Comparison of ENCODE assay signal across 2 cellular contexts in the genomic region with DNA sequence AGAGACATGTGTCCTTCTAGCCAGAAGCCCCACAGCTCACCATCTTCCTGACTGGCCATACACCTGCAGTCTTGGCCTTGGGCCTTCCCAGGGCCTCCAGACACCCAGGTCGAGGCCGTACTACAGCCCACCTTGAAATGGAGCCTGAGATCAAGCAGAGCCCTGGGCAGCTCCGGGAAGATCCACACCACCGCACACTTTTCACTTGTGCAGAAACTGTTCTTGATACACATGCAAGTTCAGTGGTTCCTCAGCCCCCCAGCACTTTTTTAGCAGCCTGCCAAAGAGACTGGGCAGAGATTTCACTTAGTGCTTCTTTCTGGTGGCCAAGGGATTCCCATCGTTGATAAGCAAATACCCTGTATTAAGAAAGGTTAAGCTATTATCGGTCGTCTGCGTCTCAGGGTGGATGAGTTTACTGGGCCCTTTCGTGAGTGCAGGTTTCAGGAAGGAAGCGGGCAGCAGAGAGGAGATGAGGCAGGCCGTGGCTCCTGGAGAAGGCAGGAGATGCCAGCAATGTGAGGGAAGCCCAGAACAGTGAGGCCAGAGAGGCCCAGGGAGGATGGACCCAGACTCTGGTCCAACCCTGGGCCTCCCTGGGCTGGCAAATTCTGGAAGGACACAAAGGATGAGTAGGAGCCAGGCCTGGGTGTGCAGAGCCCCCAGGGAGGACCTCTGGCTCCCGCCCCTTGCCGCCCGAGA.
TF ChIP-seq lines count a peak whose summit lies in the region.

No MANE protein-coding gene starts in this region.

TF ChIP-seq in WTC11, 78 proteins besides CTCF, POLR2A, EP300 and RAD21 (continued from another document and continues in another):
- TF ChIP-seq, protein P1, sequence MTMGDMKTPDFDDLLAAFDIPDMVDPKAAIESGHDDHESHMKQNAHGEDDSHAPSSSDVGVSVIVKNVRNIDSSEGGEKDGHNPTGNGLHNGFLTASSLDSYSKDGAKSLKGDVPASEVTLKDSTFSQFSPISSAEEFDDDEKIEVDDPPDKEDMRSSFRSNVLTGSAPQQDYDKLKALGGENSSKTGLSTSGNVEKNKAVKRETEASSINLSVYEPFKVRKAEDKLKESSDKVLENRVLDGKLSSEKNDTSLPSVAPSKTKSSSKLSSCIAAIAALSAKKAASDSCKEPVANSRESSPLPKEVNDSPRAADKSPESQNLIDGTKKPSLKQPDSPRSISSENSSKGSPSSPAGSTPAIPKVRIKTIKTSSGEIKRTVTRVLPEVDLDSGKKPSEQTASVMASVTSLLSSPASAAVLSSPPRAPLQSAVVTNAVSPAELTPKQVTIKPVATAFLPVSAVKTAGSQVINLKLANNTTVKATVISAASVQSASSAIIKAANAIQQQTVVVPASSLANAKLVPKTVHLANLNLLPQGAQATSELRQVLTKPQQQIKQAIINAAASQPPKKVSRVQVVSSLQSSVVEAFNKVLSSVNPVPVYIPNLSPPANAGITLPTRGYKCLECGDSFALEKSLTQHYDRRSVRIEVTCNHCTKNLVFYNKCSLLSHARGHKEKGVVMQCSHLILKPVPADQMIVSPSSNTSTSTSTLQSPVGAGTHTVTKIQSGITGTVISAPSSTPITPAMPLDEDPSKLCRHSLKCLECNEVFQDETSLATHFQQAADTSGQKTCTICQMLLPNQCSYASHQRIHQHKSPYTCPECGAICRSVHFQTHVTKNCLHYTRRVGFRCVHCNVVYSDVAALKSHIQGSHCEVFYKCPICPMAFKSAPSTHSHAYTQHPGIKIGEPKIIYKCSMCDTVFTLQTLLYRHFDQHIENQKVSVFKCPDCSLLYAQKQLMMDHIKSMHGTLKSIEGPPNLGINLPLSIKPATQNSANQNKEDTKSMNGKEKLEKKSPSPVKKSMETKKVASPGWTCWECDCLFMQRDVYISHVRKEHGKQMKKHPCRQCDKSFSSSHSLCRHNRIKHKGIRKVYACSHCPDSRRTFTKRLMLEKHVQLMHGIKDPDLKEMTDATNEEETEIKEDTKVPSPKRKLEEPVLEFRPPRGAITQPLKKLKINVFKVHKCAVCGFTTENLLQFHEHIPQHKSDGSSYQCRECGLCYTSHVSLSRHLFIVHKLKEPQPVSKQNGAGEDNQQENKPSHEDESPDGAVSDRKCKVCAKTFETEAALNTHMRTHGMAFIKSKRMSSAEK (CRISPR knock-in tag; IDR thresholded peaks at IDR 0.05; ENCODE audit: borderline replicate concordance) = no peak
- no peak for TF ChIP-seq RELA (CRISPR knock-in tag; IDR thresholded peaks at IDR 0.05; ENCODE audit: borderline replicate concordance)
- TF ChIP-seq, protein P2, sequence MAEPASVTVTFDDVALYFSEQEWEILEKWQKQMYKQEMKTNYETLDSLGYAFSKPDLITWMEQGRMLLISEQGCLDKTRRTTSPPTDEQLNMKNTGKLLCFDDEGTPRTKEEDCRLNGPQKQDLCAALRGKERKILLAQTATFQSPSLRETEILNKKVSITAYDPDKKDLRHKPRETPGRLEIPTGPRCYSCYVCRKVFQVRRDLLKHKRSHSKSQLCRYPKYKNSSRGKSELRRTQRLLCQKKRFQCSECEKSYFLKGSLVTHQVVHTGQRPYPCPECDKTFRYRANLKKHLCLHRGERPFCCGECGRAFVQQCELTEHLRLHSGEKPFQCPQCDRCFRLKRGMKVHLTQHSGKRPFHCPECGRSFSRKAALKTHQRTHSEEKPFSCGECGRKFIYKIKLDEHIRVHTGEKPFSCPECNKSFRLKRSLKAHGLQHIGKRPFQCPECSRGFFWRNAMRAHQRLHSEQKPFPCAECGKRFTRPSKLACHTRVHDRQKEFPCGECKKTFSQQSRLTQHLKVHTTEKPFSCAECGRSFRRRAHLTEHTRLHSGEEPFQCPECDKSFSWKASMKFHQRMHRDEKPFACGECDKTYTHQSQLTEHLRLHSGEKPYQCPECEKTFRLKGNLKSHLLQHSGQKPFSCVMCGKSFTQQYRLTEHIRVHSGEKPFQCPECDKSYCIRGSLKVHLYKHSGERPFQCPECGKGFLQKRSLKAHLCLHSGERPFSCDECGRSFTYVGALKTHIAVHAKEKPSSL (CRISPR knock-in tag; conservative IDR thresholded peaks at IDR 0.05) = no peak
- TF ChIP-seq, protein P3, sequence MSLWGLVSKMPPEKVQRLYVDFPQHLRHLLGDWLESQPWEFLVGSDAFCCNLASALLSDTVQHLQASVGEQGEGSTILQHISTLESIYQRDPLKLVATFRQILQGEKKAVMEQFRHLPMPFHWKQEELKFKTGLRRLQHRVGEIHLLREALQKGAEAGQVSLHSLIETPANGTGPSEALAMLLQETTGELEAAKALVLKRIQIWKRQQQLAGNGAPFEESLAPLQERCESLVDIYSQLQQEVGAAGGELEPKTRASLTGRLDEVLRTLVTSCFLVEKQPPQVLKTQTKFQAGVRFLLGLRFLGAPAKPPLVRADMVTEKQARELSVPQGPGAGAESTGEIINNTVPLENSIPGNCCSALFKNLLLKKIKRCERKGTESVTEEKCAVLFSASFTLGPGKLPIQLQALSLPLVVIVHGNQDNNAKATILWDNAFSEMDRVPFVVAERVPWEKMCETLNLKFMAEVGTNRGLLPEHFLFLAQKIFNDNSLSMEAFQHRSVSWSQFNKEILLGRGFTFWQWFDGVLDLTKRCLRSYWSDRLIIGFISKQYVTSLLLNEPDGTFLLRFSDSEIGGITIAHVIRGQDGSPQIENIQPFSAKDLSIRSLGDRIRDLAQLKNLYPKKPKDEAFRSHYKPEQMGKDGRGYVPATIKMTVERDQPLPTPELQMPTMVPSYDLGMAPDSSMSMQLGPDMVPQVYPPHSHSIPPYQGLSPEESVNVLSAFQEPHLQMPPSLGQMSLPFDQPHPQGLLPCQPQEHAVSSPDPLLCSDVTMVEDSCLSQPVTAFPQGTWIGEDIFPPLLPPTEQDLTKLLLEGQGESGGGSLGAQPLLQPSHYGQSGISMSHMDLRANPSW (CRISPR knock-in tag; conservative IDR thresholded peaks at IDR 0.05; ENCODE audit: low read depth) = no peak
- TF ChIP-seq, protein P4, sequence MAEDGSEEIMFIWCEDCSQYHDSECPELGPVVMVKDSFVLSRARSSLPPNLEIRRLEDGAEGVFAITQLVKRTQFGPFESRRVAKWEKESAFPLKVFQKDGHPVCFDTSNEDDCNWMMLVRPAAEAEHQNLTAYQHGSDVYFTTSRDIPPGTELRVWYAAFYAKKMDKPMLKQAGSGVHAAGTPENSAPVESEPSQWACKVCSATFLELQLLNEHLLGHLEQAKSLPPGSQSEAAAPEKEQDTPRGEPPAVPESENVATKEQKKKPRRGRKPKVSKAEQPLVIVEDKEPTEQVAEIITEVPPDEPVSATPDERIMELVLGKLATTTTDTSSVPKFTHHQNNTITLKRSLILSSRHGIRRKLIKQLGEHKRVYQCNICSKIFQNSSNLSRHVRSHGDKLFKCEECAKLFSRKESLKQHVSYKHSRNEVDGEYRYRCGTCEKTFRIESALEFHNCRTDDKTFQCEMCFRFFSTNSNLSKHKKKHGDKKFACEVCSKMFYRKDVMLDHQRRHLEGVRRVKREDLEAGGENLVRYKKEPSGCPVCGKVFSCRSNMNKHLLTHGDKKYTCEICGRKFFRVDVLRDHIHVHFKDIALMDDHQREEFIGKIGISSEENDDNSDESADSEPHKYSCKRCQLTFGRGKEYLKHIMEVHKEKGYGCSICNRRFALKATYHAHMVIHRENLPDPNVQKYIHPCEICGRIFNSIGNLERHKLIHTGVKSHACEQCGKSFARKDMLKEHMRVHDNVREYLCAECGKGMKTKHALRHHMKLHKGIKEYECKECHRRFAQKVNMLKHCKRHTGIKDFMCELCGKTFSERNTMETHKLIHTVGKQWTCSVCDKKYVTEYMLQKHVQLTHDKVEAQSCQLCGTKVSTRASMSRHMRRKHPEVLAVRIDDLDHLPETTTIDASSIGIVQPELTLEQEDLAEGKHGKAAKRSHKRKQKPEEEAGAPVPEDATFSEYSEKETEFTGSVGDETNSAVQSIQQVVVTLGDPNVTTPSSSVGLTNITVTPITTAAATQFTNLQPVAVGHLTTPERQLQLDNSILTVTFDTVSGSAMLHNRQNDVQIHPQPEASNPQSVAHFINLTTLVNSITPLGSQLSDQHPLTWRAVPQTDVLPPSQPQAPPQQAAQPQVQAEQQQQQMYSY (CRISPR knock-in tag; IDR thresholded peaks at IDR 0.05) = no peak

TF ChIP-seq in liver, 16 proteins besides CTCF, POLR2A, EP300 and RAD21 (continued from another document):
- TF ChIP-seq, protein P5, sequence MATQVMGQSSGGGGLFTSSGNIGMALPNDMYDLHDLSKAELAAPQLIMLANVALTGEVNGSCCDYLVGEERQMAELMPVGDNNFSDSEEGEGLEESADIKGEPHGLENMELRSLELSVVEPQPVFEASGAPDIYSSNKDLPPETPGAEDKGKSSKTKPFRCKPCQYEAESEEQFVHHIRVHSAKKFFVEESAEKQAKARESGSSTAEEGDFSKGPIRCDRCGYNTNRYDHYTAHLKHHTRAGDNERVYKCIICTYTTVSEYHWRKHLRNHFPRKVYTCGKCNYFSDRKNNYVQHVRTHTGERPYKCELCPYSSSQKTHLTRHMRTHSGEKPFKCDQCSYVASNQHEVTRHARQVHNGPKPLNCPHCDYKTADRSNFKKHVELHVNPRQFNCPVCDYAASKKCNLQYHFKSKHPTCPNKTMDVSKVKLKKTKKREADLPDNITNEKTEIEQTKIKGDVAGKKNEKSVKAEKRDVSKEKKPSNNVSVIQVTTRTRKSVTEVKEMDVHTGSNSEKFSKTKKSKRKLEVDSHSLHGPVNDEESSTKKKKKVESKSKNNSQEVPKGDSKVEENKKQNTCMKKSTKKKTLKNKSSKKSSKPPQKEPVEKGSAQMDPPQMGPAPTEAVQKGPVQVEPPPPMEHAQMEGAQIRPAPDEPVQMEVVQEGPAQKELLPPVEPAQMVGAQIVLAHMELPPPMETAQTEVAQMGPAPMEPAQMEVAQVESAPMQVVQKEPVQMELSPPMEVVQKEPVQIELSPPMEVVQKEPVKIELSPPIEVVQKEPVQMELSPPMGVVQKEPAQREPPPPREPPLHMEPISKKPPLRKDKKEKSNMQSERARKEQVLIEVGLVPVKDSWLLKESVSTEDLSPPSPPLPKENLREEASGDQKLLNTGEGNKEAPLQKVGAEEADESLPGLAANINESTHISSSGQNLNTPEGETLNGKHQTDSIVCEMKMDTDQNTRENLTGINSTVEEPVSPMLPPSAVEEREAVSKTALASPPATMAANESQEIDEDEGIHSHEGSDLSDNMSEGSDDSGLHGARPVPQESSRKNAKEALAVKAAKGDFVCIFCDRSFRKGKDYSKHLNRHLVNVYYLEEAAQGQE (IDR thresholded peaks at IDR 0.05) = no peak
TF ChIP-seq in liver: peak in this region for 0.
